2 cellular contexts compared by ENCODE assay signal in genomic region chr22:38353142-38353629, GRCh38.
TF ChIP-seq lines count a peak whose summit lies in the region.

No MANE protein-coding gene starts in this region.

TF ChIP-seq in HEK293, 187 proteins besides CTCF, POLR2A, EP300 and RAD21 (continued from another document and continues in another):
- TF ChIP-seq KLF1 (tag by site-specific recombination; IDR thresholded peaks at IDR 0.05), result peak; percentile 47
- peak; percentile 57; the same call in 1 of the 2 replicates for TF ChIP-seq IKZF3 (tag by site-specific recombination; IDR thresholded peaks at IDR 0.05)
- peak; percentile 48; the same call in 1 of the 2 replicates for TF ChIP-seq KLF8 (tag by site-specific recombination; IDR thresholded peaks at IDR 0.05)
- no peak for TF ChIP-seq ZNF776 (tag by site-specific recombination; IDR thresholded peaks at IDR 0.05; ENCODE audit: borderline replicate concordance)
- no peak for TF ChIP-seq KLF16 (tag by site-specific recombination; IDR thresholded peaks at IDR 0.05)
- TF ChIP-seq ZBTB21 (tag by site-specific recombination; IDR thresholded peaks at IDR 0.05), result no peak
- TF ChIP-seq ZNF433 (tag by site-specific recombination; IDR thresholded peaks at IDR 0.05; ENCODE audit: low read depth), result no peak
- TF ChIP-seq ZNF394 (tag by site-specific recombination; IDR thresholded peaks at IDR 0.05; ENCODE audit: borderline replicate concordance), result no peak
- TF ChIP-seq KLF17 (tag by site-specific recombination; IDR thresholded peaks at IDR 0.05), result peak; percentile 32; the same call in 1 of the 2 replicates
- TF ChIP-seq GLIS1 (tag by site-specific recombination; IDR thresholded peaks at IDR 0.05), result peak; percentile 51; the same call in 1 of the 2 replicates
- TF ChIP-seq ZNF548 (tag by site-specific recombination; IDR thresholded peaks at IDR 0.05), result no peak
- no peak for TF ChIP-seq ZNF558 (tag by site-specific recombination; IDR thresholded peaks at IDR 0.05)
- peak; percentile 17 for TF ChIP-seq ZBTB26 (tag by site-specific recombination; optimal IDR thresholded peaks at IDR 0.05)
- TF ChIP-seq PATZ1 (tag by site-specific recombination; IDR thresholded peaks at IDR 0.05), result 0 out of 2 replicates have a peak, but pooled peaks have one; percentile 48
- TF ChIP-seq ZBTB1 (tag by site-specific recombination; IDR thresholded peaks at IDR 0.05), result no peak
- TF ChIP-seq BCL11A (tag by site-specific recombination; IDR thresholded peaks at IDR 0.05; ENCODE audit: low read depth), result no peak
- TF ChIP-seq EGR2 (tag by site-specific recombination; IDR thresholded peaks at IDR 0.05; ENCODE audit: low read depth), result no peak
- TF ChIP-seq FEZF1 (tag by site-specific recombination; IDR thresholded peaks at IDR 0.05), result no peak
- no peak for TF ChIP-seq ZBTB7A (tag by site-specific recombination; IDR thresholded peaks at IDR 0.05; ENCODE audit: low read depth)
- TF ChIP-seq PRDM4 (tag by site-specific recombination; IDR thresholded peaks at IDR 0.05), result no peak
- TF ChIP-seq ZNF747 (tag by site-specific recombination; IDR thresholded peaks at IDR 0.05), result no peak
- TF ChIP-seq ZNF510 (tag by site-specific recombination; IDR thresholded peaks at IDR 0.05; ENCODE audit: insufficient replicate concordance), result no peak
- no peak for TF ChIP-seq ZNF140 (tag by site-specific recombination; IDR thresholded peaks at IDR 0.05)
- TF ChIP-seq ZNF629 (tag by site-specific recombination; IDR thresholded peaks at IDR 0.05), result no peak
- TF ChIP-seq ZNF660 (tag by site-specific recombination; IDR thresholded peaks at IDR 0.05), result 0 out of 2 replicates have a peak, but pooled peaks have one; percentile 19
- TF ChIP-seq KLF10 (tag by site-specific recombination; IDR thresholded peaks at IDR 0.05), result no peak
- no peak for TF ChIP-seq ZNF223 (tag by site-specific recombination; IDR thresholded peaks at IDR 0.05)

TF ChIP-seq in SK-N-SH, 30 proteins besides CTCF, POLR2A, EP300 and RAD21 (continued from another document):
- no peak for TF ChIP-seq USF1 (IDR thresholded peaks at IDR 0.05; ENCODE audit: borderline replicate concordance, low read depth)
- TF ChIP-seq SMC3 (IDR thresholded peaks at IDR 0.05; ENCODE audit: low read depth, low read length), result peak; percentile 63
